27 cellular contexts compared by ENCODE assay signal in genomic region chr4:173311368-173311767, GRCh38.
"Had no signal": no experiment of that assay in that cellular context is flagged by ENCODE, and none has a peak within 500 bp of the region (broad histone marks: within the 10 kb centered on the region; RNA-seq: fewer than 3 reads in every experiment).

No MANE protein-coding gene starts in this region.

- H3K27ac Mint-ChIP-seq: dendritic cell treated with granulocyte-macrophage colony-stimulating factor and Interleukin-4, amounts not matched to agents 40 ng/mL and 50 ng/mL, for 4 days; endodermal cell; nephron had no signal

- H3K9me3 Mint-ChIP-seq: dendritic cell treated with granulocyte-macrophage colony-stimulating factor and Interleukin-4, amounts not matched to agents 40 ng/mL and 50 ng/mL, for 4 days; endodermal cell; naive B cell; nephron had no signal

- H3K4me2 ChIP-seq: smooth muscle cell had no signal

- H3K9me3 ChIP-seq: colonic mucosa, esophagus squamous epithelium, heart right ventricle, left lung, mucosa of descending colon, prostate gland, right atrium auricular region, thoracic aorta, tibial nerve, upper lobe of left lung had no signal

- H3K4me3 Mint-ChIP-seq: dendritic cell treated with granulocyte-macrophage colony-stimulating factor and Interleukin-4, amounts not matched to agents 40 ng/mL and 50 ng/mL, for 4 days; endodermal cell; naive B cell; nephron had no signal

- ATAC-seq: heart right ventricle, left cardiac atrium, left lung, mucosa of descending colon, sciatic nerve had no signal

- DNase-seq: colonic mucosa; effector CD8-positive, alpha-beta T cell; endodermal cell; esophagus squamous epithelium; foreskin melanocyte; glutamatergic neuron; heart right ventricle; hippocampal formation; left cardiac atrium; left lung; mucosa of descending colon; naive B cell; nucleus accumbens; stimulated activated CD4-positive, alpha-beta T cell treated with anti-CD3 and anti-CD28 coated beads, Interleukin-12 subunit alpha, Interleukin-12 subunit beta, amount 100 ng/mL, for 4 hours; stimulated activated CD4-positive, alpha-beta T cell treated with anti-CD3 and anti-CD28 coated beads, Interleukin-1b, Interleukin-23, amount 100 ng/mL, for 48 hours; stimulated activated CD4-positive, alpha-beta T cell treated with anti-CD3 and anti-CD28 coated beads, Interleukin-4, amount 100 ng/mL, for 1 hour; stimulated activated CD8-positive, alpha-beta memory T cell treated with anti-CD3 and anti-CD28 coated beads, Interleukin-4, amount 100 ng/mL, for 48 hours; stimulated activated naive CD4-positive, alpha-beta T cell treated with Interleukin-2 at 50 U/mL for 16 hours; upper lobe of left lung had no signal

- H3K4me1 Mint-ChIP-seq: naive B cell, nephron had no signal

- H3K4me1 ChIP-seq: colonic mucosa, esophagus squamous epithelium, heart right ventricle, left lung, prostate gland, right atrium auricular region, tibial nerve, upper lobe of left lung had no signal

- H3K27me3 Mint-ChIP-seq: dendritic cell treated with granulocyte-macrophage colony-stimulating factor and Interleukin-4, amounts not matched to agents 40 ng/mL and 50 ng/mL, for 4 days; naive B cell had no signal

- H3K27ac ChIP-seq: colonic mucosa, esophagus squamous epithelium, heart right ventricle, left lung, prostate gland, right atrium auricular region, thoracic aorta, tibial nerve, upper lobe of left lung had no signal

- H3K27me3 ChIP-seq: colonic mucosa, esophagus squamous epithelium, heart right ventricle, left lung, right atrium auricular region, tibial nerve, upper lobe of left lung had no signal
